In the genomic region with DNA sequence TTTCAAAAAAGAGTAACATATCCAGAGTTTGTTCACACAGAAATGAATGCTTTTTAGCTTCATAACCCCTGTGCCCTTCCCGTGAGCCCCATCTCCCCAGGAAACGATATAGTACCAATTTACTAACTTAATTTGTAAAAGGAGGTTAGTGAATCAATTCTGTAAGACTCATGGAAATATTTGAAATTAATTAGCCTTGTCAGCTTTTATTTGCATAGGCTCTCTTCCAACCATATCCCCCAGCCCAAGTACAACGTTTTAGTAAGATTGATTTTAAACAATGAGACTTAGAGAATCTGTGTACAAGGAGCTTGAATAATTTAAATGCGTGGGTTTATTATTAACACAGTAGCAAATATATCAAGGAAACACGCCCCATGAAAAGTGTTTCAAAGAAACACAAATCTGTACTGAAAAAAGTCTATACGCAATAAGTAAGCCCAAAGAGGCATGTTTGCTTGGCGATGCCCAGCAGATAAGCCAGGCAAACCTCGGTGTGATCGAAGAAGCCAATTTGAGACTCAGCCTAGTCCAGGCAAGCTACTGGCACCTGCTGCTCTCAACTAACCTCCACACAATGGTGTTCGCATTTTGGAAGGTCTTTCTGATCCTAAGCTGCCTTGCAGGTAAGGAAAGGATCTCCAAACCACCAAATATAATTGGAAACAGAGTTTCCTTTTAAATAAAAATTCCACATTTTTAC, we compare ENCODE assay signal across 29 cellular contexts. TPM values are rescaled to one million over a fixed set of nuclear protein-coding genes. Genes with fewer than 3 reads are reported as not detected.
"Had no signal": no experiment of that assay in that cellular context is flagged by ENCODE, and none has a peak within 500 bp of the region (broad histone marks: within the 10 kb centered on the region; RNA-seq: fewer than 3 reads in every experiment).

VSIG1 (plus strand) TSS at position 512 of the 703 bp plus-strand sequence; CDS start at position 578, 66 bp downstream.

- H3K27ac ChIP-seq: body of pancreas, cardiac muscle cell, epithelial cell of prostate, heart left ventricle, lower lobe of right lung, neutrophil, ovary, sigmoid colon, thoracic aorta, upper lobe of right lung, VCaP had no signal

- H3K36me3 ChIP-seq: cardiac muscle cell, heart left ventricle, lower lobe of right lung, neutrophil, ovary, sigmoid colon, thoracic aorta, upper lobe of right lung had no signal

- H3K9me3 Mint-ChIP-seq: activated CD4-positive, alpha-beta T cell treated with anti-CD3 and anti-CD28 coated beads, Interleukin-2, amount 10 ng/mL, durations not matched to agents 7 days and 5 days; activated CD8-positive, alpha-beta T cell treated with anti-CD3 and anti-CD28 coated beads for 36 hours; activated naive CD4-positive, alpha-beta T cell treated with anti-CD3 and anti-CD28 coated beads, Interleukin-2, amount 50 U/mL, for 24 hours; activated T-helper 1 cell treated with anti-CD3 and anti-CD28 coated beads, Interleukin-12 subunit alpha, Interleukin-12 subunit beta, Interleukin-2, Interleukin-4 antibody, amounts not matched to agents 30 ng/mL and 10 ng/mL and 1 ng/mL, durations not matched to agents 14 hours and 24 hours and 36 hours; natural killer cell treated with Interleukin-12 subunit alpha and Interleukin-12 subunit beta and Interleukin-15 and Interleukin-18, amount 100 ng/mL, for 72 hours; stimulated activated naive B cell treated with anti-CD40 and anti-IgM and Interleukin-4, amounts not matched to agents 10 μg/mL and 1 μg/mL and 100 μg/mL, for 72 hours had no signal

- H3K27me3 Mint-ChIP-seq: activated CD8-positive, alpha-beta memory T cell treated with anti-CD3 and anti-CD28 coated beads, Interleukin-2, amount 10 ng/mL, durations not matched to agents 7 days and 5 days; activated CD8-positive, alpha-beta T cell treated with anti-CD3 and anti-CD28 coated beads for 36 hours; activated naive CD4-positive, alpha-beta T cell treated with anti-CD3 and anti-CD28 coated beads, Interleukin-2, amount 50 U/mL, for 24 hours had no signal

- H3K9me3 ChIP-seq: body of pancreas, heart left ventricle, lower lobe of right lung, neutrophil, ovary, sigmoid colon, thoracic aorta, upper lobe of right lung had no signal

- DNase-seq: activated CD4-positive, alpha-beta T cell treated with anti-CD3 and anti-CD28 coated beads, Interleukin-2, amount 10 ng/mL, durations not matched to agents 7 days and 5 days; activated CD4-positive, CD25-positive, alpha-beta regulatory T cell treated with anti-CD3 and anti-CD28 coated beads, Interleukin-2, amount 50 U/mL, for 72 hours; activated CD8-positive, alpha-beta memory T cell treated with anti-CD3 and anti-CD28 coated beads, Interleukin-2, amount 10 ng/mL, durations not matched to agents 7 days and 5 days; activated CD8-positive, alpha-beta T cell treated with anti-CD3 and anti-CD28 coated beads for 36 hours; activated gamma-delta T cell treated with Interleukin-2 at 50 U/mL for 16 hours; anterior cingulate cortex; heart left ventricle; islet precursor cell; left colon; lower lobe of right lung; ovary; sigmoid colon; stimulated activated CD4-positive, alpha-beta T cell treated with anti-CD3 and anti-CD28 coated beads, Interleukin-15, amount 100 ng/mL, for 24 hours; stimulated activated CD8-positive, alpha-beta memory T cell treated with anti-CD3 and anti-CD28 coated beads, Interleukin-4, amount 100 ng/mL, for 48 hours; stimulated activated naive B cell treated with anti-CD40 and anti-IgM and Interleukin-4, amounts not matched to agents 10 μg/mL and 1 μg/mL and 100 μg/mL, for 72 hours; SW 1271; upper lobe of right lung had no signal

- H3K36me3 Mint-ChIP-seq: activated CD8-positive, alpha-beta memory T cell treated with anti-CD3 and anti-CD28 coated beads, Interleukin-2, amount 10 ng/mL, durations not matched to agents 7 days and 5 days; natural killer cell treated with Interleukin-12 subunit alpha and Interleukin-12 subunit beta and Interleukin-15 and Interleukin-18, amount 100 ng/mL, for 72 hours; stimulated activated naive B cell treated with anti-CD40 and anti-IgM and Interleukin-4, amounts not matched to agents 10 μg/mL and 1 μg/mL and 100 μg/mL, for 72 hours had no signal

- ATAC-seq: activated CD8-positive, alpha-beta memory T cell treated with anti-CD3 and anti-CD28 coated beads, Interleukin-2, amount 10 ng/mL, durations not matched to agents 7 days and 5 days; activated CD8-positive, alpha-beta T cell treated with anti-CD3 and anti-CD28 coated beads for 36 hours; body of pancreas; heart left ventricle; left colon; lower lobe of right lung; natural killer cell treated with Interleukin-12 subunit alpha and Interleukin-12 subunit beta and Interleukin-15 and Interleukin-18, amount 100 ng/mL, for 72 hours; stimulated activated naive B cell treated with anti-CD40 and anti-IgM and Interleukin-4, amounts not matched to agents 10 μg/mL and 1 μg/mL and 100 μg/mL, for 72 hours; upper lobe of right lung had no signal

- H3K4me3 ChIP-seq: body of pancreas, cardiac muscle cell, heart left ventricle, lower lobe of right lung, ovary, sigmoid colon, smooth muscle cell, thoracic aorta, upper lobe of right lung had no signal

- H3K4me1 ChIP-seq: heart left ventricle, lower lobe of right lung, sigmoid colon, upper lobe of right lung had no signal

- H3K4me1 Mint-ChIP-seq: activated CD4-positive, alpha-beta T cell treated with anti-CD3 and anti-CD28 coated beads, Interleukin-2, amount 10 ng/mL, durations not matched to agents 7 days and 5 days; activated CD8-positive, alpha-beta memory T cell treated with anti-CD3 and anti-CD28 coated beads, Interleukin-2, amount 10 ng/mL, durations not matched to agents 7 days and 5 days; stimulated activated naive B cell treated with anti-CD40 and anti-IgM and Interleukin-4, amounts not matched to agents 10 μg/mL and 1 μg/mL and 100 μg/mL, for 72 hours had no signal

- H3K27me3 ChIP-seq: body of pancreas, cardiac muscle cell, neutrophil, ovary, sigmoid colon, upper lobe of right lung had no signal

- H3K27ac Mint-ChIP-seq: activated CD4-positive, alpha-beta T cell treated with anti-CD3 and anti-CD28 coated beads, Interleukin-2, amount 10 ng/mL, durations not matched to agents 7 days and 5 days; activated CD8-positive, alpha-beta memory T cell treated with anti-CD3 and anti-CD28 coated beads, Interleukin-2, amount 10 ng/mL, durations not matched to agents 7 days and 5 days; activated CD8-positive, alpha-beta T cell treated with anti-CD3 and anti-CD28 coated beads for 36 hours; activated naive CD4-positive, alpha-beta T cell treated with anti-CD3 and anti-CD28 coated beads, Interleukin-2, amount 50 U/mL, for 24 hours; activated T-helper 1 cell treated with anti-CD3 and anti-CD28 coated beads, Interleukin-12 subunit alpha, Interleukin-12 subunit beta, Interleukin-2, Interleukin-4 antibody, amounts not matched to agents 30 ng/mL and 10 ng/mL and 1 ng/mL, durations not matched to agents 14 hours and 24 hours and 36 hours; natural killer cell treated with Interleukin-12 subunit alpha and Interleukin-12 subunit beta and Interleukin-15 and Interleukin-18, amount 100 ng/mL, for 72 hours; stimulated activated naive B cell treated with anti-CD40 and anti-IgM and Interleukin-4, amounts not matched to agents 10 μg/mL and 1 μg/mL and 100 μg/mL, for 72 hours had no signal

- H3K4me2 ChIP-seq: smooth muscle cell had no signal

- H3K4me3 Mint-ChIP-seq: activated CD4-positive, alpha-beta T cell treated with anti-CD3 and anti-CD28 coated beads, Interleukin-2, amount 10 ng/mL, durations not matched to agents 7 days and 5 days; activated CD8-positive, alpha-beta memory T cell treated with anti-CD3 and anti-CD28 coated beads, Interleukin-2, amount 10 ng/mL, durations not matched to agents 7 days and 5 days; activated CD8-positive, alpha-beta T cell treated with anti-CD3 and anti-CD28 coated beads for 36 hours; activated naive CD4-positive, alpha-beta T cell treated with anti-CD3 and anti-CD28 coated beads, Interleukin-2, amount 50 U/mL, for 24 hours; activated T-helper 1 cell treated with anti-CD3 and anti-CD28 coated beads, Interleukin-12 subunit alpha, Interleukin-12 subunit beta, Interleukin-2, Interleukin-4 antibody, amounts not matched to agents 30 ng/mL and 10 ng/mL and 1 ng/mL, durations not matched to agents 14 hours and 24 hours and 36 hours; natural killer cell treated with Interleukin-12 subunit alpha and Interleukin-12 subunit beta and Interleukin-15 and Interleukin-18, amount 100 ng/mL, for 72 hours; stimulated activated naive B cell treated with anti-CD40 and anti-IgM and Interleukin-4, amounts not matched to agents 10 μg/mL and 1 μg/mL and 100 μg/mL, for 72 hours had no signal

RNA-seq across cellular contexts. Expression of gene VSIG1, which starts in this region (rescaled TPM):
- total RNA-seq: cardiac muscle cell; fibroblast of villous mesenchyme; mesenteric fat pad; natural killer cell treated with Interleukin-12 subunit alpha and Interleukin-12 subunit beta and Interleukin-15 and Interleukin-18, amount 100 ng/mL, for 72 hours had no signal
- polyA plus RNA-seq: cardiac muscle cell, heart left ventricle, smooth muscle cell had no signal
